1 cellular context compared by ENCODE assay signal in genomic region chr1:116842654-116843053, GRCh38.
TF ChIP-seq lines count a peak whose summit lies in the region.

No MANE protein-coding gene starts in this region.

TF ChIP-seq in GM23338, 12 proteins besides CTCF, POLR2A, EP300 and RAD21 (continued from another document):
- TF ChIP-seq, protein P1, sequence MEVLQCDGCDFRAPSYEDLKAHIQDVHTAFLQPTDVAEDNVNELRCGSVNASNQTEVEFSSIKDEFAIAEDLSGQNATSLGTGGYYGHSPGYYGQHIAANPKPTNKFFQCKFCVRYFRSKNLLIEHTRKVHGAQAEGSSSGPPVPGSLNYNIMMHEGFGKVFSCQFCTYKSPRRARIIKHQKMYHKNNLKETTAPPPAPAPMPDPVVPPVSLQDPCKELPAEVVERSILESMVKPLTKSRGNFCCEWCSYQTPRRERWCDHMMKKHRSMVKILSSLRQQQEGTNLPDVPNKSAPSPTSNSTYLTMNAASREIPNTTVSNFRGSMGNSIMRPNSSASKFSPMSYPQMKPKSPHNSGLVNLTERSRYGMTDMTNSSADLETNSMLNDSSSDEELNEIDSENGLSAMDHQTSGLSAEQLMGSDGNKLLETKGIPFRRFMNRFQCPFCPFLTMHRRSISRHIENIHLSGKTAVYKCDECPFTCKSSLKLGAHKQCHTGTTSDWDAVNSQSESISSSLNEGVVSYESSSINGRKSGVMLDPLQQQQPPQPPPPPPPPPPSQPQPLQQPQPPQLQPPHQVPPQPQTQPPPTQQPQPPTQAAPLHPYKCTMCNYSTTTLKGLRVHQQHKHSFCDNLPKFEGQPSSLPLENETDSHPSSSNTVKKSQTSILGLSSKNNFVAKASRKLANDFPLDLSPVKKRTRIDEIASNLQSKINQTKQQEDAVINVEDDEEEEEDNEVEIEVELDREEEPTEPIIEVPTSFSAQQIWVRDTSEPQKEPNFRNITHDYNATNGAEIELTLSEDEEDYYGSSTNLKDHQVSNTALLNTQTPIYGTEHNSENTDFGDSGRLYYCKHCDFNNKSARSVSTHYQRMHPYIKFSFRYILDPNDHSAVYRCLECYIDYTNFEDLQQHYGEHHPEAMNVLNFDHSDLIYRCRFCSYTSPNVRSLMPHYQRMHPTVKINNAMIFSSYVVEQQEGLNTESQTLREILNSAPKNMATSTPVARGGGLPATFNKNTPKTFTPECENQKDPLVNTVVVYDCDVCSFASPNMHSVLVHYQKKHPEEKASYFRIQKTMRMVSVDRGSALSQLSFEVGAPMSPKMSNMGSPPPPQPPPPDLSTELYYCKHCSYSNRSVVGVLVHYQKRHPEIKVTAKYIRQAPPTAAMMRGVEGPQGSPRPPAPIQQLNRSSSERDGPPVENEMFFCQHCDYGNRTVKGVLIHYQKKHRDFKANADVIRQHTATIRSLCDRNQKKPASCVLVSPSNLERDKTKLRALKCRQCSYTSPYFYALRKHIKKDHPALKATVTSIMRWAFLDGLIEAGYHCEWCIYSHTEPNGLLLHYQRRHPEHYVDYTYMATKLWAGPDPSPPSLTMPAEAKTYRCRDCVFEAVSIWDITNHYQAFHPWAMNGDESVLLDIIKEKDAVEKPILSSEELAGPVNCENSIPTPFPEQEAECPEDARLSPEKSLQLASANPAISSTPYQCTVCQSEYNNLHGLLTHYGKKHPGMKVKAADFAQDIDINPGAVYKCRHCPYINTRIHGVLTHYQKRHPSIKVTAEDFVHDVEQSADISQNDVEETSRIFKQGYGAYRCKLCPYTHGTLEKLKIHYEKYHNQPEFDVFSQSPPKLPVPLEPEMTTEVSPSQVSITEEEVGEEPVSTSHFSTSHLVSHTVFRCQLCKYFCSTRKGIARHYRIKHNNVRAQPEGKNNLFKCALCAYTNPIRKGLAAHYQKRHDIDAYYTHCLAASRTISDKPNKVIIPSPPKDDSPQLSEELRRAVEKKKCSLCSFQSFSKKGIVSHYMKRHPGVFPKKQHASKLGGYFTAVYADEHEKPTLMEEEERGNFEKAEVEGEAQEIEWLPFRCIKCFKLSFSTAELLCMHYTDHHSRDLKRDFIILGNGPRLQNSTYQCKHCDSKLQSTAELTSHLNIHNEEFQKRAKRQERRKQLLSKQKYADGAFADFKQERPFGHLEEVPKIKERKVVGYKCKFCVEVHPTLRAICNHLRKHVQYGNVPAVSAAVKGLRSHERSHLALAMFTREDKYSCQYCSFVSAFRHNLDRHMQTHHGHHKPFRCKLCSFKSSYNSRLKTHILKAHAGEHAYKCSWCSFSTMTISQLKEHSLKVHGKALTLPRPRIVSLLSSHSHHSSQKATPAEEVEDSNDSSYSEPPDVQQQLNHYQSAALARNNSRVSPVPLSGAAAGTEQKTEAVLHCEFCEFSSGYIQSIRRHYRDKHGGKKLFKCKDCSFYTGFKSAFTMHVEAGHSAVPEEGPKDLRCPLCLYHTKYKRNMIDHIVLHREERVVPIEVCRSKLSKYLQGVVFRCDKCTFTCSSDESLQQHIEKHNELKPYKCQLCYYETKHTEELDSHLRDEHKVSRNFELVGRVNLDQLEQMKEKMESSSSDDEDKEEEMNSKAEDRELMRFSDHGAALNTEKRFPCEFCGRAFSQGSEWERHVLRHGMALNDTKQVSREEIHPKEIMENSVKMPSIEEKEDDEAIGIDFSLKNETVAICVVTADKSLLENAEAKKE (CRISPR knock-in tag; IDR thresholded peaks at IDR 0.05): no peak
- TF ChIP-seq EZH2 (IDR thresholded peaks at IDR 0.05; ENCODE audit: low read depth, unreplicated experiment) (no peak), ZNF331 (CRISPR knock-in tag; IDR thresholded peaks at IDR 0.05; ENCODE audit: low read depth) (no peak), POLR2AphosphoS5 (IDR thresholded peaks at IDR 0.05; ENCODE audit: low read depth) (no peak), CREB1 (CRISPR knock-in tag; IDR thresholded peaks at IDR 0.05; ENCODE audit: low read depth) (no peak), EZH2phosphoT487 (IDR thresholded peaks at IDR 0.05; ENCODE audit: unreplicated experiment) (no peak), REST (IDR thresholded peaks at IDR 0.05; ENCODE audit: unreplicated experiment) (no peak)
- TF ChIP-seq, protein P2, sequence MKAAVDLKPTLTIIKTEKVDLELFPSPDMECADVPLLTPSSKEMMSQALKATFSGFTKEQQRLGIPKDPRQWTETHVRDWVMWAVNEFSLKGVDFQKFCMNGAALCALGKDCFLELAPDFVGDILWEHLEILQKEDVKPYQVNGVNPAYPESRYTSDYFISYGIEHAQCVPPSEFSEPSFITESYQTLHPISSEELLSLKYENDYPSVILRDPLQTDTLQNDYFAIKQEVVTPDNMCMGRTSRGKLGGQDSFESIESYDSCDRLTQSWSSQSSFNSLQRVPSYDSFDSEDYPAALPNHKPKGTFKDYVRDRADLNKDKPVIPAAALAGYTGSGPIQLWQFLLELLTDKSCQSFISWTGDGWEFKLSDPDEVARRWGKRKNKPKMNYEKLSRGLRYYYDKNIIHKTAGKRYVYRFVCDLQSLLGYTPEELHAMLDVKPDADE (IDR thresholded peaks at IDR 0.05): no peak
